ENCODE assay signal across 22 cellular contexts in genomic region chr19:38385804-38386257, GRCh38. TPM values are rescaled to one million over a fixed set of nuclear protein-coding genes. Genes with fewer than 3 reads are reported as not detected.
DNase-seq lines count a peak whose midpoint lies in the region; ATAC-seq, FAIRE-seq and TF ChIP-seq lines count a peak whose summit lies in the region.
"Had no signal": no experiment of that assay in that cellular context is flagged by ENCODE, and none has a peak within 500 bp of the region (broad histone marks: within the 10 kb centered on the region; RNA-seq: fewer than 3 reads in every experiment).

No MANE protein-coding gene starts in this region.

- DNase-seq in HepG2 (ENCODE audit: low spot score) (no peak), right lobe of liver (no peak), germinal center (ENCODE audit: low spot score) (peak; percentile 49), MG63 (no peak), immature natural killer cell (no peak), SW480 (ENCODE audit: low spot score) (no peak)
- peak; percentile 36 for DNase-seq in stimulated activated CD8-positive, alpha-beta memory T cell treated with anti-CD3 and anti-CD28 coated beads, Interleukin-4, amount 100 ng/mL, for 48 hours
- DNase-seq: activated naive CD4-positive, alpha-beta T cell treated with anti-CD3 and anti-CD28 coated beads, Interleukin-2, amount 10 ng/mL, durations not matched to agents 7 days and 5 days; Calu3; cerebellar nuclear complex; NCI-H1694; NCI-H226; SJCRH30; stomach had no signal

- 97% methylated on average over 33 of the region's 40 CpGs for WGBS in HepG2 (ENCODE audit: low lambda C conversion rate)
- 33% methylated on average over 1 of the region's 40 CpGs for WGBS in right lobe of liver (ENCODE audit: insufficient coverage, low coverage, low lambda C conversion rate, missing lambda C conversion rate)

- no peak overlapping the region for H3K9ac ChIP-seq in HepG2 (ENCODE audit: insufficient read depth, low read depth, low read length)
- H3K9ac ChIP-seq in HUES48 (ENCODE audit: low read depth, low read length) = no peak overlapping the region

- no peak overlapping the region for H3K27ac Mint-ChIP-seq in immature natural killer cell
- H3K27ac Mint-ChIP-seq: activated naive CD4-positive, alpha-beta T cell treated with anti-CD3 and anti-CD28 coated beads, Interleukin-2, amount 10 ng/mL, durations not matched to agents 7 days and 5 days; T-helper 2 cell treated with Interferon-gamma antibody and Interleukin-4, amounts not matched to agents 5 μg/mL and 100 μg/mL, for 36 hours had no signal

- H3K27me3 Mint-ChIP-seq in immature natural killer cell (ENCODE audit: low read depth in 3 of 3) = peaks cover 6 to 15% (median 10%) of the 10 kb centered on the region in 3 donors

- no peaks in the 10 kb centered on the region for H3K9me3 ChIP-seq in HepG2 (ENCODE audit: low read length)
- H3K9me3 ChIP-seq in right lobe of liver = no peaks in the 10 kb centered on the region
- no peaks in the 10 kb centered on the region for H3K9me3 ChIP-seq in HUES48 (ENCODE audit: control insufficient read depth, insufficient read depth, low read length)
- no peaks in the 10 kb centered on the region for H3K9me3 ChIP-seq in MG63
- H3K9me3 ChIP-seq: left lung, mucosa of descending colon, SJCRH30, stomach, upper lobe of left lung had no signal

- no TSS peak for BruUV-seq in HepG2 (replicated peaks; lab: Mats Ljungman, UMichigan)

- TF ChIP-seq EP300 in HepG2 (IDR thresholded peaks at IDR 0.05; ENCODE audit: low read depth in 2 of 2, low read length in 2 of 2) = no peak
- TF ChIP-seq EP300 in HepG2 (CRISPR knock-in tag; IDR thresholded peaks at IDR 0.05; ENCODE audit: borderline replicate concordance) = no peak

- no peak for TF ChIP-seq RAD21 in HepG2 (CRISPR knock-in tag; IDR thresholded peaks at IDR 0.05)

- peaks cover 4% of the 10 kb centered on the region; the same call in 1 of the 2 replicates for H4K20me1 ChIP-seq in HepG2 (ENCODE audit: insufficient read depth, low read length)

- TF ChIP-seq POLR2A in HepG2 (IDR thresholded peaks at IDR 0.05; ENCODE audit: insufficient read depth in 1 of 2, low read depth in 2 of 2, low read length in 2 of 2) (no peak), right lobe of liver (IDR thresholded peaks at IDR 0.05) (no peak)

- H3K27ac ChIP-seq in HepG2 (ENCODE audit: extremely low read length, insufficient read depth, low read length) (no peak overlapping the region), right lobe of liver (no peak overlapping the region), HUES48 (ENCODE audit: low read depth, low read length) (no peak overlapping the region)
- H3K27ac ChIP-seq: left lung, SJCRH30, stomach, upper lobe of left lung had no signal

- peak overlapping the region in 1 of 5 donors; percentile 13 for H3K4me3 Mint-ChIP-seq in immature natural killer cell
- H3K4me3 Mint-ChIP-seq: activated naive CD4-positive, alpha-beta T cell treated with anti-CD3 and anti-CD28 coated beads, Interleukin-2, amount 10 ng/mL, durations not matched to agents 7 days and 5 days; T-helper 2 cell treated with Interferon-gamma antibody and Interleukin-4, amounts not matched to agents 5 μg/mL and 100 μg/mL, for 36 hours had no signal

- H3K36me3 Mint-ChIP-seq in immature natural killer cell = peaks cover 16 to 31% (median 20%) of the 10 kb centered on the region in 3 donors

- H3K4me1 ChIP-seq in HepG2 (ENCODE audit: insufficient read depth, low read length) (peaks cover 23% of the 10 kb centered on the region), right lobe of liver (peaks cover 0 to 9% (median 0%) of the 10 kb centered on the region in 4 donors), HUES48 (ENCODE audit: control insufficient read depth, insufficient read depth, low read length) (peaks cover 10% of the 10 kb centered on the region)
- H3K4me1 ChIP-seq: SJCRH30 had no signal

- TF ChIP-seq CTCF in HepG2 (CRISPR knock-in tag; IDR thresholded peaks at IDR 0.05) = no peak
- TF ChIP-seq CTCF in right lobe of liver (IDR thresholded peaks at IDR 0.05) = no peak

- peaks cover 14 to 21% of the 10 kb centered on the region in 2 donors for H3K4me1 Mint-ChIP-seq in immature natural killer cell

- H3K79me2 ChIP-seq in HepG2 (ENCODE audit: insufficient read depth, low read length) = no peaks in the 10 kb centered on the region

- FAIRE-seq in HepG2 (lab: Jason Lieb, UNC) = no peak
- FAIRE-seq: astrocyte, endometrium had no signal

- H3K4me3 ChIP-seq in HepG2 (replicated peaks in 1 of 3; ENCODE audit: insufficient read depth in 1 of 3, low read depth in 2 of 3, low read length in 3 of 3) (no peak overlapping the region), right lobe of liver (no peak overlapping the region), HUES48 (ENCODE audit: low read depth, low read length) (peak overlapping the region; percentile 93; the same call in 1 of the 2 replicates), MG63 (no peak overlapping the region)
- H3K4me3 ChIP-seq: mucosa of descending colon, SJCRH30 had no signal

- intact Hi-C loops in HepG2 (cut with micrococcal nuclease; ENCODE audit: unreplicated experiment) (no loop called here), right lobe of liver (cut with DNase I) (no loop called here)

- POLR2A ChIA-PET in HepG2 (lab: Yijun Ruan, JAX) = interaction anchor here (2.5 kb wide), 1 partner anchor 11 kb away, joined by 15 read pairs; the partner anchor contains the start of gene PSMD8

- in situ Hi-C loops in HepG2 (cut with HindIII; ENCODE audit: extremely low pct_ligation_motif_present, low pct_unique_long_range_greater_than_20kb) = no loop called here

- H3K9me3 Mint-ChIP-seq in immature natural killer cell = peaks cover 0 to 2% (median 0%) of the 10 kb centered on the region in 6 donors
- H3K9me3 Mint-ChIP-seq: activated naive CD4-positive, alpha-beta T cell treated with anti-CD3 and anti-CD28 coated beads, Interleukin-2, amount 10 ng/mL, durations not matched to agents 7 days and 5 days; T-helper 2 cell treated with Interferon-gamma antibody and Interleukin-4, amounts not matched to agents 5 μg/mL and 100 μg/mL, for 36 hours had no signal

- ATAC-seq in HepG2 (no peak), right lobe of liver (no peak)
- ATAC-seq: left lung, mucosa of descending colon had no signal

- H3K36me3 ChIP-seq in HepG2 (replicated peaks in 1 of 2; ENCODE audit: control insufficient read depth in 1 of 2, insufficient read depth in 2 of 2, low read length in 2 of 2) (peaks cover 16 to 28% of the 10 kb centered on the region in 2 experiments), right lobe of liver (peaks cover 0 to 30% (median 14%) of the 10 kb centered on the region in 4 donors), HUES48 (ENCODE audit: control insufficient read depth, insufficient read depth, low read length) (peaks cover 31% of the 10 kb centered on the region), MG63 (peaks cover 41% of the 10 kb centered on the region)

- no peak overlapping the region for H3K4me2 ChIP-seq in HepG2 (ENCODE audit: low read depth, low read length)

- no peak overlapping the region for H2AFZ ChIP-seq in HepG2 (ENCODE audit: low read length)

- CTCF ChIA-PET in HepG2 (lab: Yijun Ruan, JAX; ENCODE audit: low intra/inter-chr PET ratio, low total read pairs) = no interaction called here

- H3K27me3 ChIP-seq in HepG2 (ENCODE audit: control insufficient read depth in 1 of 2, insufficient read depth in 2 of 2, low read length in 2 of 2) (peaks cover 2 to 20% of the 10 kb centered on the region in 2 experiments; a peak in 3 of 5 replicates), right lobe of liver (no peaks in the 10 kb centered on the region), HUES48 (ENCODE audit: control insufficient read depth, insufficient read depth, low read length) (peaks cover 7% of the 10 kb centered on the region), MG63 (no peaks in the 10 kb centered on the region)
- H3K27me3 ChIP-seq: SJCRH30 had no signal

RNA-seq across cellular contexts. Expression of gene GGN, which starts 2.0 kb away (rescaled TPM):
- not detected in 2 replicates for total RNA-seq in HepG2 (2016; rRNA removed; fragmentation: Illumina TruSeq; extraction: Trizol)
- total RNA-seq in HepG2 (2016; cell fraction: cytosol; rRNA removed; fragmentation: Illumina TruSeq; extraction: Trizol; ENCODE audit: low read depth) = not detected in 2 replicates
- total RNA-seq in HepG2 (2016; cell fraction: insoluble cytoplasmic fraction; rRNA removed; fragmentation: Illumina TruSeq; extraction: Trizol) = not detected in 2 replicates
- total RNA-seq in HepG2 (2016; cell fraction: membrane; rRNA removed; fragmentation: Illumina TruSeq; extraction: Trizol) = not detected in 2 replicates
- not detected in 2 replicates for total RNA-seq in HepG2 (2016; cell fraction: nucleus; rRNA removed; fragmentation: Illumina TruSeq; extraction: Trizol)
- 0.07 TPM in 1 of 2 replicates, not detected in the other for polyA plus RNA-seq in HepG2 (2011; rRNA removed)
- polyA plus RNA-seq in HepG2 (2011; cell fraction: cytosol; rRNA removed) = not detected in 2 replicates
- polyA plus RNA-seq in HepG2 (2011; cell fraction: nucleus; rRNA removed) = 0.06 and 0.14 TPM in 2 replicates
- polyA plus RNA-seq in HepG2 (2012) = 0.08 and 0.28 TPM in 2 replicates
- not detected in 2 replicates for polyA plus RNA-seq in HepG2 (2016; cell fraction: cytosol; fragmentation: Illumina TruSeq; extraction: Trizol; ENCODE audit: low read depth)
- not detected in 2 replicates for polyA plus RNA-seq in HepG2 (2016; cell fraction: insoluble cytoplasmic fraction; fragmentation: Illumina TruSeq; extraction: Trizol; ENCODE audit: low read depth)
- not detected in 2 replicates for polyA plus RNA-seq in HepG2 (2016; cell fraction: membrane; fragmentation: Illumina TruSeq; extraction: Trizol; ENCODE audit: low read depth)
- polyA plus RNA-seq in HepG2 (2016; cell fraction: nucleus; fragmentation: Illumina TruSeq; extraction: Trizol; ENCODE audit: insufficient read depth, low read depth) = not detected in 2 replicates
- not detected in 2 replicates for polyA minus RNA-seq in HepG2 (2011; rRNA and poly(A)+ RNA removed; ENCODE audit: low replicate concordance)
- not detected in 2 replicates for polyA minus RNA-seq in HepG2 (2011; cell fraction: cytosol; rRNA and poly(A)+ RNA removed)
- polyA minus RNA-seq in HepG2 (2011; cell fraction: nucleus; rRNA and poly(A)+ RNA removed) = not detected in 2 replicates
- not detected for total RNA-seq in right lobe of liver
- total RNA-seq in MG63 (2014; rRNA removed; shearing (Covaris generic); ENCODE audit: low replicate concordance) = not detected in 2 replicates
- polyA plus RNA-seq in immature natural killer cell = not detected
- total RNA-seq: stomach had no signal

RNA-seq across cellular contexts. Expression of gene SPRED3, which starts 2.7 kb away (rescaled TPM):
- 0.06 and 0.15 TPM in 2 replicates for total RNA-seq in HepG2 (2016; rRNA removed; fragmentation: Illumina TruSeq; extraction: Trizol)
- 0.09 TPM in 1 of 2 replicates, not detected in the other for total RNA-seq in HepG2 (2016; cell fraction: cytosol; rRNA removed; fragmentation: Illumina TruSeq; extraction: Trizol; ENCODE audit: low read depth)
- 0.19 TPM in 1 of 2 replicates, not detected in the other for total RNA-seq in HepG2 (2016; cell fraction: insoluble cytoplasmic fraction; rRNA removed; fragmentation: Illumina TruSeq; extraction: Trizol)
- total RNA-seq in HepG2 (2016; cell fraction: membrane; rRNA removed; fragmentation: Illumina TruSeq; extraction: Trizol) = 0.15 and 0.28 TPM in 2 replicates
- not detected in 2 replicates for total RNA-seq in HepG2 (2016; cell fraction: nucleus; rRNA removed; fragmentation: Illumina TruSeq; extraction: Trizol)
- polyA plus RNA-seq in HepG2 (2011; rRNA removed) = 0.17 and 0.54 TPM in 2 replicates
- 0.04 and 0.08 TPM in 2 replicates for polyA plus RNA-seq in HepG2 (2011; cell fraction: cytosol; rRNA removed)
- 2.7 TPM in 2 replicates for polyA plus RNA-seq in HepG2 (2011; cell fraction: nucleus; rRNA removed)
- polyA plus RNA-seq in HepG2 (2012) = 0.03 and 0.43 TPM in 2 replicates
- 0.02 TPM in 2 replicates for polyA plus RNA-seq in HepG2 (2016; cell fraction: cytosol; fragmentation: Illumina TruSeq; extraction: Trizol; ENCODE audit: low read depth)
- 0.10 and 0.17 TPM in 2 replicates for polyA plus RNA-seq in HepG2 (2016; cell fraction: insoluble cytoplasmic fraction; fragmentation: Illumina TruSeq; extraction: Trizol; ENCODE audit: low read depth)
- 0.13 TPM in 2 replicates for polyA plus RNA-seq in HepG2 (2016; cell fraction: membrane; fragmentation: Illumina TruSeq; extraction: Trizol; ENCODE audit: low read depth)
- 0.59 and 2.3 TPM in 2 replicates for polyA plus RNA-seq in HepG2 (2016; cell fraction: nucleus; fragmentation: Illumina TruSeq; extraction: Trizol; ENCODE audit: insufficient read depth, low read depth)
- 0.44 and 2.6 TPM in 2 replicates for polyA minus RNA-seq in HepG2 (2011; rRNA and poly(A)+ RNA removed; ENCODE audit: low replicate concordance)
- not detected in 2 replicates for polyA minus RNA-seq in HepG2 (2011; cell fraction: cytosol; rRNA and poly(A)+ RNA removed)
- 1.5 and 1.7 TPM in 2 replicates for polyA minus RNA-seq in HepG2 (2011; cell fraction: nucleus; rRNA and poly(A)+ RNA removed)
- under 1 TPM in 4 of 6 experiments, not detected in 2; 0.12 to 0.37 (median 0.22) TPM for total RNA-seq in right lobe of liver
- 0.49 and 4.5 TPM in 2 replicates for total RNA-seq in MG63 (2014; rRNA removed; shearing (Covaris generic); ENCODE audit: low replicate concordance)
- not detected for polyA plus RNA-seq in immature natural killer cell

RNA-seq across cellular contexts. Expression of gene PSMD8, which starts 11.5 kb away (rescaled TPM):
- 162 and 182 TPM in 2 replicates for total RNA-seq in HepG2 (2016; rRNA removed; fragmentation: Illumina TruSeq; extraction: Trizol)
- total RNA-seq in HepG2 (2016; cell fraction: cytosol; rRNA removed; fragmentation: Illumina TruSeq; extraction: Trizol; ENCODE audit: low read depth) = 33.9 and 38.1 TPM in 2 replicates
- total RNA-seq in HepG2 (2016; cell fraction: insoluble cytoplasmic fraction; rRNA removed; fragmentation: Illumina TruSeq; extraction: Trizol) = 152 and 200 TPM in 2 replicates
- total RNA-seq in HepG2 (2016; cell fraction: membrane; rRNA removed; fragmentation: Illumina TruSeq; extraction: Trizol) = 48.9 and 51.9 TPM in 2 replicates
- 54.2 and 57.6 TPM in 2 replicates for total RNA-seq in HepG2 (2016; cell fraction: nucleus; rRNA removed; fragmentation: Illumina TruSeq; extraction: Trizol)
- polyA plus RNA-seq in HepG2 (2011; rRNA removed) = 296 and 301 TPM in 2 replicates
- polyA plus RNA-seq in HepG2 (2011; cell fraction: cytosol; rRNA removed) = 291 and 381 TPM in 2 replicates
- polyA plus RNA-seq in HepG2 (2011; cell fraction: nucleus; rRNA removed) = 94.6 and 107 TPM in 2 replicates
- 96.4 and 131 TPM in 2 replicates for polyA plus RNA-seq in HepG2 (2012)
- 42.7 and 43.8 TPM in 2 replicates for polyA plus RNA-seq in HepG2 (2016; cell fraction: cytosol; fragmentation: Illumina TruSeq; extraction: Trizol; ENCODE audit: low read depth)
- polyA plus RNA-seq in HepG2 (2016; cell fraction: insoluble cytoplasmic fraction; fragmentation: Illumina TruSeq; extraction: Trizol; ENCODE audit: low read depth) = 227 and 233 TPM in 2 replicates
- 48.1 and 50.0 TPM in 2 replicates for polyA plus RNA-seq in HepG2 (2016; cell fraction: membrane; fragmentation: Illumina TruSeq; extraction: Trizol; ENCODE audit: low read depth)
- polyA plus RNA-seq in HepG2 (2016; cell fraction: nucleus; fragmentation: Illumina TruSeq; extraction: Trizol; ENCODE audit: insufficient read depth, low read depth) = 103 and 107 TPM in 2 replicates
- polyA minus RNA-seq in HepG2 (2011; rRNA and poly(A)+ RNA removed; ENCODE audit: low replicate concordance) = 239 and 250 TPM in 2 replicates
- 71.2 and 79.0 TPM in 2 replicates for polyA minus RNA-seq in HepG2 (2011; cell fraction: cytosol; rRNA and poly(A)+ RNA removed)
- polyA minus RNA-seq in HepG2 (2011; cell fraction: nucleus; rRNA and poly(A)+ RNA removed) = 39.3 and 41.1 TPM in 2 replicates
- 100 to 1,000 TPM in 2 of 6 experiments, 10 to 100 TPM in 4; 69.2 to 181 (median 75.2) TPM for total RNA-seq in right lobe of liver
- total RNA-seq in MG63 (2014; rRNA removed; shearing (Covaris generic); ENCODE audit: low replicate concordance) = 509 and 658 TPM in 2 replicates
- polyA plus RNA-seq in immature natural killer cell = 100 to 1,000 TPM; 210 to 298 (median 236) TPM

RNA-seq across cellular contexts. Expression of gene FAM98C, which starts 17.1 kb away (rescaled TPM):
- total RNA-seq in HepG2 (2016; rRNA removed; fragmentation: Illumina TruSeq; extraction: Trizol) = 7.4 and 10.0 TPM in 2 replicates
- 6.0 TPM in 2 replicates for total RNA-seq in HepG2 (2016; cell fraction: cytosol; rRNA removed; fragmentation: Illumina TruSeq; extraction: Trizol; ENCODE audit: low read depth)
- total RNA-seq in HepG2 (2016; cell fraction: insoluble cytoplasmic fraction; rRNA removed; fragmentation: Illumina TruSeq; extraction: Trizol) = 6.7 and 10.1 TPM in 2 replicates
- 6.6 and 6.9 TPM in 2 replicates for total RNA-seq in HepG2 (2016; cell fraction: membrane; rRNA removed; fragmentation: Illumina TruSeq; extraction: Trizol)
- 7.8 and 8.6 TPM in 2 replicates for total RNA-seq in HepG2 (2016; cell fraction: nucleus; rRNA removed; fragmentation: Illumina TruSeq; extraction: Trizol)
- 11.0 and 11.5 TPM in 2 replicates for polyA plus RNA-seq in HepG2 (2011; rRNA removed)
- polyA plus RNA-seq in HepG2 (2011; cell fraction: cytosol; rRNA removed) = 5.8 and 10.9 TPM in 2 replicates
- polyA plus RNA-seq in HepG2 (2011; cell fraction: nucleus; rRNA removed) = 28.8 and 32.0 TPM in 2 replicates
- 5.4 and 7.0 TPM in 2 replicates for polyA plus RNA-seq in HepG2 (2012)
- 5.1 and 5.9 TPM in 2 replicates for polyA plus RNA-seq in HepG2 (2016; cell fraction: cytosol; fragmentation: Illumina TruSeq; extraction: Trizol; ENCODE audit: low read depth)
- polyA plus RNA-seq in HepG2 (2016; cell fraction: insoluble cytoplasmic fraction; fragmentation: Illumina TruSeq; extraction: Trizol; ENCODE audit: low read depth) = 7.4 and 8.0 TPM in 2 replicates
- 5.4 and 6.1 TPM in 2 replicates for polyA plus RNA-seq in HepG2 (2016; cell fraction: membrane; fragmentation: Illumina TruSeq; extraction: Trizol; ENCODE audit: low read depth)
- 18.2 and 20.4 TPM in 2 replicates for polyA plus RNA-seq in HepG2 (2016; cell fraction: nucleus; fragmentation: Illumina TruSeq; extraction: Trizol; ENCODE audit: insufficient read depth, low read depth)
- polyA minus RNA-seq in HepG2 (2011; rRNA and poly(A)+ RNA removed; ENCODE audit: low replicate concordance) = 5.8 and 6.2 TPM in 2 replicates
- 4.2 and 5.5 TPM in 2 replicates for polyA minus RNA-seq in HepG2 (2011; cell fraction: cytosol; rRNA and poly(A)+ RNA removed)
- 3.7 and 4.5 TPM in 2 replicates for polyA minus RNA-seq in HepG2 (2011; cell fraction: nucleus; rRNA and poly(A)+ RNA removed)
- total RNA-seq in right lobe of liver = 10 to 100 TPM in 3 of 6 experiments, 1 to 10 TPM in 3; 7.6 to 19.8 (median 9.8) TPM
- 12.7 and 15.3 TPM in 2 replicates for total RNA-seq in MG63 (2014; rRNA removed; shearing (Covaris generic); ENCODE audit: low replicate concordance)
- polyA plus RNA-seq in immature natural killer cell = 10 to 100 TPM; 15.7 to 29.9 (median 18.5) TPM

RNA-seq across cellular contexts. Expression of gene RASGRP4, which starts 40.2 kb away (rescaled TPM):
- total RNA-seq in HepG2 (2016; rRNA removed; fragmentation: Illumina TruSeq; extraction: Trizol) = not detected in 2 replicates
- total RNA-seq in HepG2 (2016; cell fraction: cytosol; rRNA removed; fragmentation: Illumina TruSeq; extraction: Trizol; ENCODE audit: low read depth) = not detected in 2 replicates
- not detected in 2 replicates for total RNA-seq in HepG2 (2016; cell fraction: insoluble cytoplasmic fraction; rRNA removed; fragmentation: Illumina TruSeq; extraction: Trizol)
- total RNA-seq in HepG2 (2016; cell fraction: membrane; rRNA removed; fragmentation: Illumina TruSeq; extraction: Trizol) = not detected in 2 replicates
- total RNA-seq in HepG2 (2016; cell fraction: nucleus; rRNA removed; fragmentation: Illumina TruSeq; extraction: Trizol) = not detected in 2 replicates
- polyA plus RNA-seq in HepG2 (2011; rRNA removed) = not detected in 2 replicates
- polyA plus RNA-seq in HepG2 (2011; cell fraction: cytosol; rRNA removed) = not detected in 2 replicates
- not detected in 2 replicates for polyA plus RNA-seq in HepG2 (2011; cell fraction: nucleus; rRNA removed)
- polyA plus RNA-seq in HepG2 (2012) = 0.08 and 0.17 TPM in 2 replicates
- not detected in 2 replicates for polyA plus RNA-seq in HepG2 (2016; cell fraction: cytosol; fragmentation: Illumina TruSeq; extraction: Trizol; ENCODE audit: low read depth)
- not detected in 2 replicates for polyA plus RNA-seq in HepG2 (2016; cell fraction: insoluble cytoplasmic fraction; fragmentation: Illumina TruSeq; extraction: Trizol; ENCODE audit: low read depth)
- polyA plus RNA-seq in HepG2 (2016; cell fraction: membrane; fragmentation: Illumina TruSeq; extraction: Trizol; ENCODE audit: low read depth) = not detected in 2 replicates
- polyA plus RNA-seq in HepG2 (2016; cell fraction: nucleus; fragmentation: Illumina TruSeq; extraction: Trizol; ENCODE audit: insufficient read depth, low read depth) = not detected in 2 replicates
- polyA minus RNA-seq in HepG2 (2011; rRNA and poly(A)+ RNA removed; ENCODE audit: low replicate concordance) = not detected in 2 replicates
- polyA minus RNA-seq in HepG2 (2011; cell fraction: cytosol; rRNA and poly(A)+ RNA removed) = not detected in 2 replicates
- not detected in 2 replicates for polyA minus RNA-seq in HepG2 (2011; cell fraction: nucleus; rRNA and poly(A)+ RNA removed)
- 1 to 10 TPM in 2 of 6 experiments, under 1 TPM in 4; 0.77 to 1.5 (median 0.93) TPM for total RNA-seq in right lobe of liver
- not detected in 2 replicates for total RNA-seq in MG63 (2014; rRNA removed; shearing (Covaris generic); ENCODE audit: low replicate concordance)
- polyA plus RNA-seq in immature natural killer cell = under 1 TPM in 2 of 3 donors, not detected in 1; 0.20 to 0.78 TPM
- total RNA-seq: astrocyte, Calu3, HT1080 had no signal

Comparison
In these comparisons a context has a peak if more than half of its experiments do, and no peak if none do; other contexts are left out.
1. DNase-seq: peak in germinal center (single experiment) and stimulated activated CD8-positive, alpha-beta memory T cell treated with anti-CD3 and anti-CD28 coated beads, Interleukin-4, amount 100 ng/mL, for 48 hours (single experiment); none in HepG2 (single experiment), right lobe of liver (0 of 3), MG63 (single experiment), immature natural killer cell (0 of 3) and SW480 (single experiment).